ENCODE assay signal across 12 cellular contexts in the genomic region with DNA sequence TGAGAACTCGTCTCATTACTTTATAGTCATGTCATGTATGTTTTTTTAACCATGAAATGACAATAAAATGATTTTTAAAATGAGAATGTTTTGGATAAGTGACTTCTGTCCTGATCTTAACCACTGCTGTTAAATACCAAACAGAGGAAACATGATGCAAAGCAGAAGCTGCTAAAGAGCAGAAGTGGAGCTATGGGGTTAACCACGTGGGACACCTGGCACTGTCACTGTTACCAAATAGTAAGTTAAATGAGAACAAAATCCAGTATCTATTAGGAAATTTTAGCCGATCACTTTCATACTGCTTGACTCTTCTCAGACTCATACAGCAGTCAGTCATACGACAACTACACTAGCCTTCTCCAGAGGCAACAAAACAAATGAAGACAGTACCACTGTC.
DNase-seq lines count a peak whose midpoint lies in the region; ATAC-seq, FAIRE-seq and TF ChIP-seq lines count a peak whose summit lies in the region.
"Had no signal": no experiment of that assay in that cellular context is flagged by ENCODE, and none has a peak within 500 bp of the region (broad histone marks: within the 10 kb centered on the region; RNA-seq: fewer than 3 reads in every experiment).

No MANE protein-coding gene starts in this region.

- intact Hi-C loops in right lobe of liver (cut with DNase I) (no loop called here), HepG2 (cut with micrococcal nuclease; ENCODE audit: unreplicated experiment) (no loop called here), Caco-2 (cut with micrococcal nuclease; ENCODE audit: unreplicated experiment) (loop anchor here (5.0 kb wide), 1 partner anchor 146 kb away; no protein-coding TSS in a partner anchor)

- ATAC-seq in right lobe of liver, result peak; percentile 26 to 75 (median 38)
- ATAC-seq in HepG2, result no peak
- peak; percentile 84 for ATAC-seq in HG02759 (IDR thresholded peaks at IDR 0.05; ENCODE audit: unreplicated experiment)
- peak; percentile 76 for ATAC-seq in HG03571 (IDR thresholded peaks at IDR 0.05; ENCODE audit: unreplicated experiment)

- H4K20me1 ChIP-seq in HepG2 (ENCODE audit: insufficient read depth, low read length), result no peaks in the 10 kb centered on the region
- no peaks in the 10 kb centered on the region for H4K20me1 ChIP-seq in smooth muscle cell (ENCODE audit: low read depth)

- WGBS in right lobe of liver (ENCODE audit: insufficient coverage, low coverage, low lambda C conversion rate, missing lambda C conversion rate), result 47% methylated on average over 4 of the region's 4 CpGs
- WGBS in HepG2 (ENCODE audit: low lambda C conversion rate), result 94% methylated on average over 4 of the region's 4 CpGs
- 93% methylated on average over 4 of the region's 4 CpGs for WGBS in smooth muscle cell (ENCODE audit: low lambda C conversion rate)

- TF ChIP-seq POLR2A in right lobe of liver (IDR thresholded peaks at IDR 0.05) (no peak), HepG2 (IDR thresholded peaks at IDR 0.05; ENCODE audit: insufficient read depth in 1 of 2, low read depth in 2 of 2, low read length in 2 of 2) (no peak)

- FAIRE-seq in HepG2 (lab: Jason Lieb, UNC), result no peak
- FAIRE-seq: A204.1, H54, TTC549 had no signal

- no peak for DNase-seq in right lobe of liver
- no peak for DNase-seq in HepG2 (ENCODE audit: low spot score)
- DNase-seq in Caco-2, result no peak
- DNase-seq in iPS-NIHi7 (ENCODE audit: extremely low spot score), result no peak
- DNase-seq in smooth muscle cell (lab: John Stamatoyannopoulos, UW; ENCODE audit: unreplicated experiment), result no peak
- no peak for DNase-seq in foreskin melanocyte
- DNase-seq: caudate nucleus had no signal

- H3K9me3 ChIP-seq in right lobe of liver, result no peaks in the 10 kb centered on the region
- H3K9me3 ChIP-seq in HepG2 (ENCODE audit: low read length), result no peaks in the 10 kb centered on the region
- H3K9me3 ChIP-seq in Caco-2, result no peaks in the 10 kb centered on the region
- no peaks in the 10 kb centered on the region for H3K9me3 ChIP-seq in smooth muscle cell (replicated peaks; ENCODE audit: low read depth)

- H3K4me1 ChIP-seq in right lobe of liver, result no peaks in the 10 kb centered on the region
- no peaks in the 10 kb centered on the region for H3K4me1 ChIP-seq in HepG2 (ENCODE audit: insufficient read depth, low read length)
- H3K4me1 ChIP-seq in Caco-2, result no peaks in the 10 kb centered on the region
- H3K4me1 ChIP-seq in smooth muscle cell (ENCODE audit: low read depth), result no peaks in the 10 kb centered on the region

- TF ChIP-seq EP300 in HepG2 (IDR thresholded peaks at IDR 0.05; ENCODE audit: low read depth in 2 of 2, low read length in 2 of 2), result no peak
- no peak for TF ChIP-seq EP300 in HepG2 (CRISPR knock-in tag; IDR thresholded peaks at IDR 0.05; ENCODE audit: borderline replicate concordance)

- H3K27me3 ChIP-seq in right lobe of liver (no peaks in the 10 kb centered on the region), HepG2 (ENCODE audit: control insufficient read depth in 1 of 2, insufficient read depth in 2 of 2, low read length in 2 of 2) (no peaks in the 10 kb centered on the region), Caco-2 (replicated peaks; ENCODE audit: control insufficient read depth, insufficient read depth, low read length) (no peaks in the 10 kb centered on the region), smooth muscle cell (ENCODE audit: low read depth) (no peaks in the 10 kb centered on the region)

- in situ Hi-C loops in HepG2 (cut with HindIII; ENCODE audit: extremely low pct_ligation_motif_present, low pct_unique_long_range_greater_than_20kb), result no loop called here

- no peak overlapping the region for H3K4me2 ChIP-seq in HepG2 (ENCODE audit: low read depth, low read length)
- no peak overlapping the region for H3K4me2 ChIP-seq in smooth muscle cell

- H3K4me3 Mint-ChIP-seq in Caco-2 (ENCODE audit: unreplicated experiment), result no peak overlapping the region

- H2AFZ ChIP-seq in HepG2 (ENCODE audit: low read length) (no peak overlapping the region), smooth muscle cell (ENCODE audit: low read depth) (no peak overlapping the region)

- H3K79me2 ChIP-seq in HepG2 (ENCODE audit: insufficient read depth, low read length), result no peaks in the 10 kb centered on the region
- no peaks in the 10 kb centered on the region for H3K79me2 ChIP-seq in smooth muscle cell (ENCODE audit: low read depth)

- H3K27ac Mint-ChIP-seq in Caco-2 (ENCODE audit: unreplicated experiment), result no peak overlapping the region

- H3K4me3 ChIP-seq in right lobe of liver (no peak overlapping the region), HepG2 (replicated peaks in 1 of 3; ENCODE audit: insufficient read depth in 1 of 3, low read depth in 2 of 3, low read length in 3 of 3) (no peak overlapping the region), Caco-2 (ENCODE audit: low read depth, low read length) (no peak overlapping the region), smooth muscle cell (no peak overlapping the region)

- H3K9ac ChIP-seq in HepG2 (ENCODE audit: insufficient read depth, low read depth, low read length) (no peak overlapping the region), smooth muscle cell (ENCODE audit: low read depth) (no peak overlapping the region)

- H3F3A ChIP-seq in smooth muscle cell (ENCODE audit: low read depth), result no peaks in the 10 kb centered on the region

- POLR2A ChIA-PET in HepG2 (lab: Yijun Ruan, JAX) (no interaction called here), Caco-2 (lab: Charles Lee) (no interaction called here)

- TF ChIP-seq CTCF in right lobe of liver (IDR thresholded peaks at IDR 0.05) (no peak), HepG2 (CRISPR knock-in tag; IDR thresholded peaks at IDR 0.05) (no peak), Caco-2 (IDR thresholded peaks at IDR 0.05; ENCODE audit: insufficient read depth in 1 of 2, low read depth in 1 of 2, low read length in 1 of 2, severe bottlenecking in 1 of 2, unreplicated experiment in 1 of 2) (no peak), smooth muscle cell (IDR thresholded peaks at IDR 0.05; ENCODE audit: borderline replicate concordance, insufficient read depth, poor library complexity, severe bottlenecking) (no peak)

- BruUV-seq in HepG2 (replicated peaks; lab: Mats Ljungman, UMichigan) (no TSS peak), Caco-2 (replicated peaks; lab: Mats Ljungman, UMichigan) (no TSS peak)

- no peaks in the 10 kb centered on the region for H3K9me3 Mint-ChIP-seq in Caco-2 (ENCODE audit: unreplicated experiment)

- no peak for TF ChIP-seq RAD21 in HepG2 (CRISPR knock-in tag; IDR thresholded peaks at IDR 0.05)

- no peaks in the 10 kb centered on the region for H3K27me3 Mint-ChIP-seq in Caco-2 (ENCODE audit: insufficient read depth, unreplicated experiment)

- peaks cover 7% of the 10 kb centered on the region for H3K4me1 Mint-ChIP-seq in Caco-2 (ENCODE audit: low read depth, unreplicated experiment)

- H3K36me3 Mint-ChIP-seq in Caco-2 (ENCODE audit: insufficient read depth, unreplicated experiment), result peaks cover 54% of the 10 kb centered on the region

- CTCF ChIA-PET in HepG2 (lab: Yijun Ruan, JAX; ENCODE audit: low intra/inter-chr PET ratio, low total read pairs) (no interaction called here), Caco-2 (lab: Charles Lee) (no interaction called here)

- H3K36me3 ChIP-seq in right lobe of liver (peaks cover 0 to 7% (median 0%) of the 10 kb centered on the region in 4 donors), HepG2 (replicated peaks in 1 of 2; ENCODE audit: control insufficient read depth in 1 of 2, insufficient read depth in 2 of 2, low read length in 2 of 2) (peaks cover 1 to 11% of the 10 kb centered on the region in 2 experiments; a peak in 3 of 5 replicates), Caco-2 (ENCODE audit: control insufficient read depth, insufficient read depth, low read length) (no peaks in the 10 kb centered on the region), smooth muscle cell (ENCODE audit: low read depth) (no peaks in the 10 kb centered on the region)

- no peak overlapping the region for H3K27ac ChIP-seq in right lobe of liver
- no peak overlapping the region for H3K27ac ChIP-seq in HepG2 (ENCODE audit: extremely low read length, insufficient read depth, low read length)
- no peak overlapping the region for H3K27ac ChIP-seq in smooth muscle cell (ENCODE audit: low read depth)

TF ChIP-seq in HepG2, 621 proteins besides CTCF, POLR2A, EP300 and RAD21 (continues in another document):
- no peak for TF ChIP-seq MAZ (IDR thresholded peaks at IDR 0.05; ENCODE audit: borderline replicate concordance, low read depth, low read length)
- TF ChIP-seq MAZ (CRISPR knock-in tag; IDR thresholded peaks at IDR 0.05; ENCODE audit: low read depth), result no peak
- TF ChIP-seq RBM22 (optimal IDR thresholded peaks at IDR 0.05; ENCODE audit: low read length), result no peak
- TF ChIP-seq PHF20 (CRISPR knock-in tag; IDR thresholded peaks at IDR 0.05), result no peak
- no peak for TF ChIP-seq MXI1 (IDR thresholded peaks at IDR 0.05; ENCODE audit: borderline replicate concordance, low read depth, low read length)
- TF ChIP-seq, protein P1, sequence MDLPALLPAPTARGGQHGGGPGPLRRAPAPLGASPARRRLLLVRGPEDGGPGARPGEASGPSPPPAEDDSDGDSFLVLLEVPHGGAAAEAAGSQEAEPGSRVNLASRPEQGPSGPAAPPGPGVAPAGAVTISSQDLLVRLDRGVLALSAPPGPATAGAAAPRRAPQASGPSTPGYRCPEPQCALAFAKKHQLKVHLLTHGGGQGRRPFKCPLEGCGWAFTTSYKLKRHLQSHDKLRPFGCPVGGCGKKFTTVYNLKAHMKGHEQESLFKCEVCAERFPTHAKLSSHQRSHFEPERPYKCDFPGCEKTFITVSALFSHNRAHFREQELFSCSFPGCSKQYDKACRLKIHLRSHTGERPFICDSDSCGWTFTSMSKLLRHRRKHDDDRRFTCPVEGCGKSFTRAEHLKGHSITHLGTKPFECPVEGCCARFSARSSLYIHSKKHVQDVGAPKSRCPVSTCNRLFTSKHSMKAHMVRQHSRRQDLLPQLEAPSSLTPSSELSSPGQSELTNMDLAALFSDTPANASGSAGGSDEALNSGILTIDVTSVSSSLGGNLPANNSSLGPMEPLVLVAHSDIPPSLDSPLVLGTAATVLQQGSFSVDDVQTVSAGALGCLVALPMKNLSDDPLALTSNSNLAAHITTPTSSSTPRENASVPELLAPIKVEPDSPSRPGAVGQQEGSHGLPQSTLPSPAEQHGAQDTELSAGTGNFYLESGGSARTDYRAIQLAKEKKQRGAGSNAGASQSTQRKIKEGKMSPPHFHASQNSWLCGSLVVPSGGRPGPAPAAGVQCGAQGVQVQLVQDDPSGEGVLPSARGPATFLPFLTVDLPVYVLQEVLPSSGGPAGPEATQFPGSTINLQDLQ (CRISPR knock-in tag; IDR thresholded peaks at IDR 0.05), result no peak
- TF ChIP-seq ZNF558 (CRISPR knock-in tag; IDR thresholded peaks at IDR 0.05; ENCODE audit: borderline replicate concordance), result no peak
